Comparison of ENCODE assay signal across 12 cellular contexts in the genomic region with DNA sequence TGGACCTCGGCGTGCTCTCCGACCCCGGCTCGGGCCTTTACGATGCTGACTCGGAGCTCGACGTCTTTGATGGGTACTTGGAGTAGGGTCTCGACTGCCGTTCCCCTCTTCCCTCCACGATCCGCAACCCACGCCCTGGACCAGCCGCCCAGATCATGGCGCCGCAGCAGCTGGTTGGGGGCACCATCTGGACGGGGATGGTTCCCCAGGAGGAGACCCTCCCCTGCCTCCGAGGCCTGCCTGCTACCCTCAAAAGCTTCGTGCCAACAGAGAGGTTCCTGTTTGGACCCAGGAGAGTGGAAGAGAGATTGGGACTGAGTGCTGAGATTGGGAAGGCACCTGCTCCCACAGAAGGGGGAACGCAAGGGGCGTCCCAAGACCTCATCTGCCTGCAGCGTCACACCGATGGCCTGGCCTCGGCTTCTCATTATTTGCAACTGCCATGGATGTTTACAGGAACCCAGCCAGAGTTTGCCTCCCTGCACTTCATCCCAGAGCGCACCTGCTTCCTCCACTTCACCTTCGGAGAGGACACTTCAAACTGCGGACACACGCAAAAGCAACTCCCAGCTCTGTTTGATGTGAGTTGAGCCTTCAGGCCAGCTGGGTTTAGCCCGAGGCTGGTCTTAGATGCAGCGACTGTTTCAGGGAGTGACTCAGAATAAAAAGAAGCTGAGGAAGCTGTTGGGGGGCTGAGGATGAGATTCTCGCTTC. TPM values are rescaled to one million over a fixed set of nuclear protein-coding genes. Genes with fewer than 3 reads are reported as not detected.
A peak's percentile ranks its signal among the peaks of the same experiment; 100 is the strongest.
DNase-seq lines count a peak whose midpoint lies in the region; ATAC-seq and TF ChIP-seq lines count a peak whose summit lies in the region.
"Not testable (repeated sequence)": the region's sequence is repeated elsewhere in the genome, so short reads cannot be mapped to it uniquely, and the experiment has no call there.
"Had no signal": no experiment of that assay in that cellular context is flagged by ENCODE, and none has a peak within 500 bp of the region (broad histone marks: within the 10 kb centered on the region; RNA-seq: fewer than 3 reads in every experiment).

No MANE protein-coding gene starts in this region.

- intact Hi-C loops in heart right ventricle (cut with DNase I), result not testable (repeated sequence)

- not testable (repeated sequence) for H3K27me3 Mint-ChIP-seq in mesothelial cell of epicardium (ENCODE audit: low read depth)
- peaks cover 30 to 32% of the 10 kb centered on the region in 2 donors for H3K27me3 Mint-ChIP-seq in stimulated activated naive B cell treated with anti-CD40 and anti-IgM and Interleukin-4, amounts not matched to agents 10 μg/mL and 1 μg/mL and 100 μg/mL, for 72 hours

- H3K4me3 Mint-ChIP-seq in mesothelial cell of epicardium, result peak overlapping the region; percentile 20
- H3K4me3 Mint-ChIP-seq in stimulated activated naive B cell treated with anti-CD40 and anti-IgM and Interleukin-4, amounts not matched to agents 10 μg/mL and 1 μg/mL and 100 μg/mL, for 72 hours, result peak overlapping the region in 1 of 2 donors; percentile 21

- not testable (repeated sequence) for H3K9me3 ChIP-seq in heart right ventricle

- H3K36me3 ChIP-seq in heart right ventricle, result not testable (repeated sequence)

- not testable (repeated sequence) for H3K9me3 Mint-ChIP-seq in mesothelial cell of epicardium; stimulated activated naive B cell treated with anti-CD40 and anti-IgM and Interleukin-4, amounts not matched to agents 10 μg/mL and 1 μg/mL and 100 μg/mL, for 72 hours

- ATAC-seq in heart right ventricle, result peak in 7 of 8 donors; percentile 54 to 92 (median 77)
- ATAC-seq in stimulated activated naive B cell treated with anti-CD40 and anti-IgM and Interleukin-4, amounts not matched to agents 10 μg/mL and 1 μg/mL and 100 μg/mL, for 72 hours (replicated peaks), result peak; percentile 36 to 73

- TF ChIP-seq CTCF in astrocyte of the spinal cord (IDR thresholded peaks at IDR 0.05; ENCODE audit: low read depth, low read length), result peak; percentile 22
- TF ChIP-seq CTCF in heart right ventricle (IDR thresholded peaks at IDR 0.05), result peak in 4 of 9 donors; percentile 11 to 38 (median 22)
- TF ChIP-seq CTCF in mesothelial cell of epicardium (IDR thresholded peaks at IDR 0.05; ENCODE audit: unreplicated experiment), result not testable (repeated sequence)

- H3K27ac Mint-ChIP-seq in mesothelial cell of epicardium; stimulated activated naive B cell treated with anti-CD40 and anti-IgM and Interleukin-4, amounts not matched to agents 10 μg/mL and 1 μg/mL and 100 μg/mL, for 72 hours: not testable (repeated sequence)

- peak; percentile 32 for DNase-seq in DMS153 treated with DMSO at 0.1 percent for 48 hours (lab: John Stamatoyannopoulos, UW; ENCODE audit: unreplicated experiment)
- peak; percentile 37 for DNase-seq in NCI-H1105 (lab: John Stamatoyannopoulos, UW)
- peak; percentile 50 to 53 for DNase-seq in NOMO-1 (lab: John Stamatoyannopoulos, UW; ENCODE audit: unreplicated experiment in 2 of 2)
- peak; percentile 80 for DNase-seq in activated CD8-positive, alpha-beta memory T cell treated with anti-CD3 and anti-CD28 coated beads for 24 hours
- not testable (repeated sequence) for DNase-seq in astrocyte of the spinal cord (ENCODE audit: low read depth, low spot score); heart right ventricle; stimulated activated naive B cell treated with anti-CD40 and anti-IgM and Interleukin-4, amounts not matched to agents 10 μg/mL and 1 μg/mL and 100 μg/mL, for 72 hours
- peak in 1 of 2 experiments; percentile 41 for DNase-seq in mesothelial cell of epicardium (ENCODE audit: low spot score in 2 of 2, unreplicated experiment in 2 of 2)

- in situ Hi-C loops in astrocyte of the spinal cord (cut with HindIII; ENCODE audit: low sequenced_read_pairs), result not testable (repeated sequence)

- 9 to 12% methylated on average over 21 of the region's 32 CpGs for WGBS in heart right ventricle, 2 donors

- not testable (repeated sequence) for H3K4me1 ChIP-seq in heart right ventricle

- peak overlapping the region in 6 of 10 donors; percentile 15 to 56 (median 50) for H3K27ac ChIP-seq in heart right ventricle

- not testable (repeated sequence) for H3K36me3 Mint-ChIP-seq in mesothelial cell of epicardium; stimulated activated naive B cell treated with anti-CD40 and anti-IgM and Interleukin-4, amounts not matched to agents 10 μg/mL and 1 μg/mL and 100 μg/mL, for 72 hours

- not testable (repeated sequence) for H3K4me1 Mint-ChIP-seq in mesothelial cell of epicardium; stimulated activated naive B cell treated with anti-CD40 and anti-IgM and Interleukin-4, amounts not matched to agents 10 μg/mL and 1 μg/mL and 100 μg/mL, for 72 hours

- peaks cover 0 to 35% (median 21%) of the 10 kb centered on the region in 7 donors for H3K27me3 ChIP-seq in heart right ventricle

- H3K4me3 ChIP-seq in astrocyte of the spinal cord (ENCODE audit: low read depth, low read length), result not testable (repeated sequence)
- H3K4me3 ChIP-seq in heart right ventricle, result peak overlapping the region in 9 of 10 donors; percentile 1 to 49 (median 42)

RNA-seq across cellular contexts. Expression of a gene that starts 58.9 kb away (rescaled TPM):
- total RNA-seq in heart right ventricle (not detected), mesothelial cell of epicardium (not detected in 3 replicates)
- not detected for polyA plus RNA-seq in heart right ventricle
- total RNA-seq: breast epithelium, esophagus squamous epithelium, lower leg skin, ureter had no signal
